16 cellular contexts compared by ENCODE assay signal in the genomic region with DNA sequence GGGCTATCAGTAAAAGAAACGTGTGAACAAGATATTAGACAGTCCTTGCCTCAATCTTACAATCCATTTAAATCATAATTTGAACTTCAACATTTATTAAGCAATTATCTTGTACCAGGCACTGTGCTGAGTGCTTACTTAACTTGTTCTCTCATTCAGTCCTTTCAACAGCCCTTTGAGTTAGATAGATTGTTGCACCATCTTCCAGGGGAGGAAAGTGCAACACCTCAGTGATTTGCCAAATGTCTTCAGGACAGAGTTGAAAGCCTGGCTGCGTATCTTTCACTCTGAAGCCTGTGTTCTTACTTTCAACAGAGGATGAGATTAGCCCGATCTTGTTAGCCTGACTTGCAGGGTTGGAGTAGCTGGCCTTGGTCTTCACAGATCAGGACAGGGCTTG. TPM values are rescaled to one million over a fixed set of nuclear protein-coding genes. Genes with fewer than 3 reads are reported as not detected.
DNase-seq lines count a peak whose midpoint lies in the region; ATAC-seq and TF ChIP-seq lines count a peak whose summit lies in the region.
"Had no signal": no experiment of that assay in that cellular context is flagged by ENCODE, and none has a peak within 500 bp of the region (broad histone marks: within the 10 kb centered on the region; RNA-seq: fewer than 3 reads in every experiment).

No MANE protein-coding gene starts in this region.

- H3K4me3 ChIP-seq in fibroblast of pulmonary artery (replicated peaks; ENCODE audit: low read depth, low read length) (no peak overlapping the region), gastroesophageal sphincter (no peak overlapping the region)
- H3K4me3 ChIP-seq: GM23248 had no signal

- WGBS in gastroesophageal sphincter (ENCODE audit: low coverage in 1 of 2), 2 donors: 61 to 71% methylated on average over 1 to 2 of the region's 3 CpGs

- H3K27ac ChIP-seq in gastroesophageal sphincter: no peak overlapping the region
- H3K27ac ChIP-seq: GM23248 had no signal

- DNase-seq in left cardiac atrium (no peak), cardiac septum (ENCODE audit: low spot score) (no peak), fibroblast of pulmonary artery (ENCODE audit: low read depth) (peak; percentile 11), nephron progenitor cell (no peak), NCI-H2081 treated with DMSO at 0.1 percent for 48 hours (lab: John Stamatoyannopoulos, UW) (no peak)
- DNase-seq in stimulated activated effector memory CD8-positive, alpha-beta T cell treated with anti-CD3 and anti-CD28 coated beads, Interleukin-12 subunit alpha, Interleukin-12 subunit beta, amount 100 ng/mL, for 72 hours (ENCODE audit: low spot score in 2 of 2): no peak
- DNase-seq: C1 segment of cervical spinal cord; Caco-2; CD4-positive, alpha-beta memory T cell; DMS153; DND-41; GM23248; H7; HCEC 1CT had no signal

- intact Hi-C loops in left cardiac atrium (cut with DNase I) (no loop called here), cardiac septum (cut with DNase I) (no loop called here)

- H3K27ac Mint-ChIP-seq in nephron progenitor cell: peak overlapping the region; percentile 16
- peak overlapping the region; percentile 15 for H3K27ac Mint-ChIP-seq in stimulated activated effector memory CD8-positive, alpha-beta T cell treated with anti-CD3 and anti-CD28 coated beads, Interleukin-12 subunit alpha, Interleukin-12 subunit beta, amount 100 ng/mL, for 72 hours
- H3K27ac Mint-ChIP-seq: CD4-positive, alpha-beta memory T cell had no signal

- H3K4me3 Mint-ChIP-seq in nephron progenitor cell: no peak overlapping the region
- no peak overlapping the region for H3K4me3 Mint-ChIP-seq in stimulated activated effector memory CD8-positive, alpha-beta T cell treated with anti-CD3 and anti-CD28 coated beads, Interleukin-12 subunit alpha, Interleukin-12 subunit beta, amount 100 ng/mL, for 72 hours
- H3K4me3 Mint-ChIP-seq: CD4-positive, alpha-beta memory T cell had no signal

- no peaks in the 10 kb centered on the region for H3K27me3 ChIP-seq in gastroesophageal sphincter

- ATAC-seq in left cardiac atrium (peak; percentile 91 to 98), gastroesophageal sphincter (no peak), GM19467 (IDR thresholded peaks at IDR 0.05; ENCODE audit: unreplicated experiment) (no peak)
- no peak for ATAC-seq in stimulated activated effector memory CD8-positive, alpha-beta T cell treated with anti-CD3 and anti-CD28 coated beads, Interleukin-12 subunit alpha, Interleukin-12 subunit beta, amount 100 ng/mL, for 72 hours

- H3K4me1 Mint-ChIP-seq in nephron progenitor cell: no peaks in the 10 kb centered on the region
- peaks cover 17% of the 10 kb centered on the region for H3K4me1 Mint-ChIP-seq in stimulated activated effector memory CD8-positive, alpha-beta T cell treated with anti-CD3 and anti-CD28 coated beads, Interleukin-12 subunit alpha, Interleukin-12 subunit beta, amount 100 ng/mL, for 72 hours

- peaks cover 0 to 7% (median 0%) of the 10 kb centered on the region in 3 donors for H3K9me3 ChIP-seq in gastroesophageal sphincter

- H3K27me3 Mint-ChIP-seq in nephron progenitor cell (ENCODE audit: low read depth, poor library complexity): peaks cover 4% of the 10 kb centered on the region
- H3K27me3 Mint-ChIP-seq: CD4-positive, alpha-beta memory T cell had no signal

- H3K9me3 Mint-ChIP-seq in nephron progenitor cell: peaks cover 39% of the 10 kb centered on the region
- H3K9me3 Mint-ChIP-seq in stimulated activated effector memory CD8-positive, alpha-beta T cell treated with anti-CD3 and anti-CD28 coated beads, Interleukin-12 subunit alpha, Interleukin-12 subunit beta, amount 100 ng/mL, for 72 hours: no peaks in the 10 kb centered on the region

- no peak for TF ChIP-seq EP300 in gastroesophageal sphincter (IDR thresholded peaks at IDR 0.05)

- no peaks in the 10 kb centered on the region for H3K36me3 ChIP-seq in gastroesophageal sphincter

- no peak for TF ChIP-seq CTCF in fibroblast of pulmonary artery (IDR thresholded peaks at IDR 0.05; ENCODE audit: low read length, missing control alignments)
- no peak for TF ChIP-seq CTCF in nephron progenitor cell (IDR thresholded peaks at IDR 0.05)
- TF ChIP-seq CTCF in gastroesophageal sphincter (IDR thresholded peaks at IDR 0.05): no peak

- no peak for TF ChIP-seq POLR2A in gastroesophageal sphincter (IDR thresholded peaks at IDR 0.05)

- no peaks in the 10 kb centered on the region for H3K36me3 Mint-ChIP-seq in nephron progenitor cell (ENCODE audit: low read depth)
- peaks cover 12% of the 10 kb centered on the region for H3K36me3 Mint-ChIP-seq in stimulated activated effector memory CD8-positive, alpha-beta T cell treated with anti-CD3 and anti-CD28 coated beads, Interleukin-12 subunit alpha, Interleukin-12 subunit beta, amount 100 ng/mL, for 72 hours

- H3K4me1 ChIP-seq in gastroesophageal sphincter: no peaks in the 10 kb centered on the region
- H3K4me1 ChIP-seq: Caco-2 had no signal

RNA-seq across cellular contexts. Expression of gene SUB1, which starts 34.2 kb away (rescaled TPM):
- total RNA-seq in left cardiac atrium (100 to 1,000 TPM; 192 to 204 TPM), cardiac septum (180 TPM), gastroesophageal sphincter (100 to 1,000 TPM; 122 to 221 (median 149) TPM)

Comparison
In these comparisons a context has a peak if more than half of its experiments do, and no peak if none do; other contexts are left out.
1. ATAC-seq: peak in left cardiac atrium (2 of 2); none in stimulated activated effector memory CD8-positive, alpha-beta T cell treated with anti-CD3 and anti-CD28 coated beads, Interleukin-12 subunit alpha, Interleukin-12 subunit beta, amount 100 ng/mL, for 72 hours (single experiment), gastroesophageal sphincter (single experiment) and GM19467 (single experiment).